ENCODE assay signal across 9 cellular contexts in genomic region chr2:165902929-165903328, GRCh38. TPM values are rescaled to one million over a fixed set of nuclear protein-coding genes. Genes with fewer than 3 reads are reported as not detected.
A peak's percentile ranks its signal among the peaks of the same experiment; 100 is the strongest.
DNase-seq lines count a peak whose midpoint lies in the region; ATAC-seq and TF ChIP-seq lines count a peak whose summit lies in the region.
"Had no signal": no experiment of that assay in that cellular context is flagged by ENCODE, and none has a peak within 500 bp of the region (broad histone marks: within the 10 kb centered on the region; RNA-seq: fewer than 3 reads in every experiment).

No MANE protein-coding gene starts in this region.

- H3K9me3 ChIP-seq in cardiac muscle cell (ENCODE audit: low read depth) (no peaks in the 10 kb centered on the region), MM.1S (replicated peaks; ENCODE audit: insufficient read depth, low read length) (no peaks in the 10 kb centered on the region), vagina (no peaks in the 10 kb centered on the region), suprapubic skin (no peaks in the 10 kb centered on the region)

- H3K4me3 ChIP-seq in cardiac muscle cell (no peak overlapping the region), MM.1S (ENCODE audit: low read length) (no peak overlapping the region), vagina (peak overlapping the region in 1 of 2 donors; percentile 9), suprapubic skin (no peak overlapping the region)

- intact Hi-C loops in left cardiac atrium (cut with DNase I) = no loop called here
- intact Hi-C loops in vagina (cut with DNase I) = no loop called here

- H3K9me2 ChIP-seq in MM.1S (replicated peaks; ENCODE audit: insufficient read depth, low read length) = no peaks in the 10 kb centered on the region

- H3K4me1 ChIP-seq in cardiac muscle cell (ENCODE audit: low read depth) = no peaks in the 10 kb centered on the region
- peaks cover 8% of the 10 kb centered on the region; the same call in 1 of the 2 replicates for H3K4me1 ChIP-seq in MM.1S (ENCODE audit: low read length)
- peaks cover 32% of the 10 kb centered on the region for H3K4me1 ChIP-seq in vagina
- peaks cover 6% of the 10 kb centered on the region for H3K4me1 ChIP-seq in suprapubic skin

- H4K20me1 ChIP-seq in MM.1S (ENCODE audit: insufficient read depth, low read length) = no peaks in the 10 kb centered on the region

- H3K27ac ChIP-seq in cardiac muscle cell (no peak overlapping the region), MM.1S (ENCODE audit: low read length) (no peak overlapping the region), vagina (peak overlapping the region; percentile 49), suprapubic skin (no peak overlapping the region)

- H3F3A ChIP-seq in MM.1S (ENCODE audit: insufficient read depth, low read length) = no peaks in the 10 kb centered on the region

- TF ChIP-seq EP300 in suprapubic skin (IDR thresholded peaks at IDR 0.05) = no peak

- TF ChIP-seq POLR2A in vagina (IDR thresholded peaks at IDR 0.05) (no peak), suprapubic skin (IDR thresholded peaks at IDR 0.05) (no peak)

- no peak overlapping the region for H3K9ac ChIP-seq in MM.1S (ENCODE audit: low read length)

- peak overlapping the region; percentile 30 to 77 for H3K27ac Mint-ChIP-seq in effector memory CD8-positive, alpha-beta T cell

- no peak overlapping the region for H2AFZ ChIP-seq in MM.1S (ENCODE audit: low read length)

- H3K27me3 ChIP-seq in cardiac muscle cell = no peaks in the 10 kb centered on the region
- no peaks in the 10 kb centered on the region for H3K27me3 ChIP-seq in MM.1S (replicated peaks; ENCODE audit: insufficient read depth, low read length)
- H3K27me3 ChIP-seq in vagina = no peaks in the 10 kb centered on the region
- no peaks in the 10 kb centered on the region for H3K27me3 ChIP-seq in suprapubic skin

- H3K9me3 Mint-ChIP-seq in effector memory CD8-positive, alpha-beta T cell = no peaks in the 10 kb centered on the region

- DNase-seq in cardiac muscle cell (ENCODE audit: low read depth in 1 of 2, low spot score in 1 of 2) (peak in 1 of 2 donors; percentile 33), left cardiac atrium (no peak), MM.1S (peak; percentile 17), vagina (ENCODE audit: extremely low spot score in 2 of 2) (no peak), suprapubic skin (ENCODE audit: low spot score in 2 of 2) (no peak)
- DNase-seq in effector memory CD8-positive, alpha-beta T cell = no peak
- DNase-seq in stimulated activated CD4-positive, alpha-beta T cell treated with anti-CD3 and anti-CD28 coated beads, Interleukin-15, amount 100 ng/mL, for 24 hours = no peak
- DNase-seq in stimulated activated naive CD4-positive, alpha-beta T cell treated with Interleukin-2 at 50 U/mL for 16 hours (lab: John Stamatoyannopoulos, UW) = no peak
- DNase-seq: anterior cingulate cortex had no signal

- H3K79me2 ChIP-seq in MM.1S (ENCODE audit: low read length) = no peaks in the 10 kb centered on the region

- ATAC-seq in left cardiac atrium = no peak
- peak; percentile 66 for ATAC-seq in effector memory CD8-positive, alpha-beta T cell (replicated peaks)

- peaks cover 6 to 8% of the 10 kb centered on the region in 2 donors for H3K4me1 Mint-ChIP-seq in effector memory CD8-positive, alpha-beta T cell (ENCODE audit: low read depth in 2 of 2)

- TF ChIP-seq CTCF in cardiac muscle cell (IDR thresholded peaks at IDR 0.05; ENCODE audit: low read depth, low read length) (peak; percentile 7), MM.1S (IDR thresholded peaks at IDR 0.05; ENCODE audit: low read length) (0 out of 2 replicates have a peak, but pooled peaks have one; percentile 28), vagina (IDR thresholded peaks at IDR 0.05) (no peak), suprapubic skin (IDR thresholded peaks at IDR 0.05) (no peak)

- H3K4me2 ChIP-seq in MM.1S (ENCODE audit: low read depth, low read length) = peak overlapping the region; percentile 12; the same call in 1 of the 2 replicates

- no peaks in the 10 kb centered on the region for H3K27me3 Mint-ChIP-seq in effector memory CD8-positive, alpha-beta T cell

- H3K4me3 Mint-ChIP-seq in effector memory CD8-positive, alpha-beta T cell = peak overlapping the region; percentile 37 to 58

- H3K36me3 ChIP-seq in cardiac muscle cell (peaks cover 22% of the 10 kb centered on the region), MM.1S (replicated peaks; ENCODE audit: insufficient read depth, low read length) (no peaks in the 10 kb centered on the region), vagina (peaks cover 0 to 11% of the 10 kb centered on the region in 2 donors), suprapubic skin (peaks cover 38% of the 10 kb centered on the region)

- H3K36me3 Mint-ChIP-seq in effector memory CD8-positive, alpha-beta T cell (ENCODE audit: insufficient read depth) = peaks cover 45% of the 10 kb centered on the region

RNA-seq across cellular contexts. Expression of gene TTC21B, which starts 50.6 kb away (rescaled TPM):
- total RNA-seq in cardiac muscle cell (14.2 and 30.1 TPM in 2 replicates), left cardiac atrium (10 to 100 TPM; 13.7 to 14.8 TPM), vagina (40.5 TPM), suprapubic skin (10 to 100 TPM; 12.1 to 73.2 (median 27.7) TPM)
- 13.0 and 14.0 TPM in 2 replicates for polyA plus RNA-seq in cardiac muscle cell

Comparison
In these comparisons a context has a peak if more than half of its experiments do, and no peak if none do; other contexts are left out.
1. CTCF ChIP-seq: peak in cardiac muscle cell (single experiment) and MM.1S (single experiment); none in vagina (0 of 3) and suprapubic skin (0 of 2).